Comparison of ENCODE assay signal across 9 cellular contexts in genomic region chr2:173151671-173152398, GRCh38.
DNase-seq lines count a peak whose midpoint lies in the region; ATAC-seq and TF ChIP-seq lines count a peak whose summit lies in the region.
"Had no signal": no experiment of that assay in that cellular context is flagged by ENCODE, and none has a peak within 500 bp of the region (broad histone marks: within the 10 kb centered on the region; RNA-seq: fewer than 3 reads in every experiment).

No MANE protein-coding gene starts in this region.

- H3K4me2 ChIP-seq in SK-N-SH: peak overlapping the region; percentile 15; the same call in 1 of the 2 replicates

- H4K20me1 ChIP-seq in SK-N-SH (ENCODE audit: insufficient read depth): no peaks in the 10 kb centered on the region

- H3K27ac Mint-ChIP-seq in naive thymus-derived CD4-positive, alpha-beta T cell: no peak overlapping the region

- peaks cover 0 to 20% (median 10%) of the 10 kb centered on the region in 5 donors for H3K27me3 Mint-ChIP-seq in naive thymus-derived CD4-positive, alpha-beta T cell

- H3K36me3 ChIP-seq in SK-N-SH (replicated peaks in 1 of 2; ENCODE audit: control insufficient read depth in 1 of 2, insufficient read depth in 2 of 2, low read length in 1 of 2): peaks cover 0 to 8% of the 10 kb centered on the region in 2 experiments
- H3K36me3 ChIP-seq in naive thymus-derived CD4-positive, alpha-beta T cell (ENCODE audit: control insufficient read depth in 2 of 3, insufficient read depth in 3 of 3, low read length in 3 of 3): no peaks in the 10 kb centered on the region
- H3K36me3 ChIP-seq: esophagus muscularis mucosa had no signal

- H3K27me3 ChIP-seq in SK-N-SH (ENCODE audit: insufficient read depth): no peaks in the 10 kb centered on the region
- no peaks in the 10 kb centered on the region for H3K27me3 ChIP-seq in naive thymus-derived CD4-positive, alpha-beta T cell (ENCODE audit: control insufficient read depth in 2 of 2, insufficient read depth in 2 of 2, low read length in 2 of 2)
- H3K27me3 ChIP-seq: esophagus muscularis mucosa had no signal

- peak overlapping the region in 1 of 2 experiments; percentile 73; a peak in 2 of 4 replicates for H3K27ac ChIP-seq in SK-N-SH (ENCODE audit: low read depth in 2 of 2, low read length in 1 of 2)
- H3K27ac ChIP-seq in naive thymus-derived CD4-positive, alpha-beta T cell (ENCODE audit: low read depth, low read length): no peak overlapping the region

- no peak for TF ChIP-seq RAD21 in SK-N-SH (IDR thresholded peaks at IDR 0.05; ENCODE audit: low read length)

- no peak for TF ChIP-seq CTCF in SK-N-SH (IDR thresholded peaks at IDR 0.05)

- no peaks in the 10 kb centered on the region for H3K9me2 ChIP-seq in SK-N-SH

- no peaks in the 10 kb centered on the region for H3K9me3 ChIP-seq in SK-N-SH
- no peaks in the 10 kb centered on the region for H3K9me3 ChIP-seq in naive thymus-derived CD4-positive, alpha-beta T cell (ENCODE audit: control insufficient read depth in 2 of 3, low read length in 3 of 3)
- H3K9me3 ChIP-seq: esophagus muscularis mucosa had no signal

- H2AFZ ChIP-seq in SK-N-SH (ENCODE audit: low read depth): no peak overlapping the region

- peak in 1 of 2 experiments; percentile 66; a peak in 1 of 4 replicates for TF ChIP-seq EP300 in SK-N-SH (IDR thresholded peaks at IDR 0.05; ENCODE audit: borderline replicate concordance in 1 of 2, low read depth in 1 of 2, low read length in 1 of 2)

- CTCF ChIA-PET in SK-N-SH (lab: Yijun Ruan, JAX): interaction anchor here (1.1 kb wide), 1 partner anchor 11 kb away, joined by 4 read pairs; no protein-coding TSS in a partner anchor
- CTCF ChIA-PET in naive thymus-derived CD4-positive, alpha-beta T cell (lab: Charles Lee): no interaction called here

- H3K4me3 ChIP-seq in SK-N-SH (ENCODE audit: low read depth in 2 of 2, low read length in 1 of 2): no peak overlapping the region
- H3K4me3 ChIP-seq in naive thymus-derived CD4-positive, alpha-beta T cell (ENCODE audit: low read length): no peak overlapping the region
- H3K4me3 ChIP-seq: esophagus muscularis mucosa had no signal

- H3K4me3 Mint-ChIP-seq in naive thymus-derived CD4-positive, alpha-beta T cell: no peak overlapping the region

- peaks cover 0 to 22% (median 0%) of the 10 kb centered on the region in 5 donors for H3K36me3 Mint-ChIP-seq in naive thymus-derived CD4-positive, alpha-beta T cell

- intact Hi-C loops in naive thymus-derived CD4-positive, alpha-beta T cell (cut with micrococcal nuclease): loop anchor here in 1 of 2 donors (1.0 kb wide), 1 partner anchor 15 kb away; no protein-coding TSS in a partner anchor
- intact Hi-C loops in posterior vena cava (cut with DNase I): no loop called here

- POLR2A ChIA-PET in SK-N-SH (lab: Yijun Ruan, JAX): no interaction called here
- POLR2A ChIA-PET in naive thymus-derived CD4-positive, alpha-beta T cell (lab: Charles Lee): no interaction called here

- no peak for DNase-seq in SK-N-SH
- DNase-seq in naive thymus-derived CD4-positive, alpha-beta T cell: no peak
- DNase-seq in inferior parietal cortex (ENCODE audit: extremely low spot score): no peak
- DNase-seq in posterior vena cava (ENCODE audit: low spot score): no peak
- DNase-seq in NCI-H2196 (lab: John Stamatoyannopoulos, UW; ENCODE audit: unreplicated experiment): no peak

- peaks cover 2 to 39% of the 10 kb centered on the region in 2 experiments for H3K4me1 ChIP-seq in SK-N-SH (ENCODE audit: control insufficient read depth in 1 of 2, insufficient read depth in 2 of 2, low read depth in 1 of 2, low read length in 1 of 2)
- peaks cover 0 to 12% of the 10 kb centered on the region in 2 donors for H3K4me1 ChIP-seq in naive thymus-derived CD4-positive, alpha-beta T cell (ENCODE audit: control insufficient read depth in 2 of 2, insufficient read depth in 2 of 2, low read length in 2 of 2)

- ATAC-seq in GM18519 (IDR thresholded peaks at IDR 0.05; ENCODE audit: low FRiP score, unreplicated experiment) (peak; percentile 65), HG02938 (IDR thresholded peaks at IDR 0.05; ENCODE audit: unreplicated experiment) (peak; percentile 71), HG02763 (IDR thresholded peaks at IDR 0.05; ENCODE audit: unreplicated experiment) (no peak)
- ATAC-seq in naive thymus-derived CD4-positive, alpha-beta T cell: peak; percentile 72

- H3F3A ChIP-seq in SK-N-SH (replicated peaks; ENCODE audit: insufficient read depth): peaks cover 26% of the 10 kb centered on the region

- H3K9me3 Mint-ChIP-seq in naive thymus-derived CD4-positive, alpha-beta T cell: peaks cover 0 to 7% (median 0%) of the 10 kb centered on the region in 11 donors

- H3K4me1 Mint-ChIP-seq in naive thymus-derived CD4-positive, alpha-beta T cell: peaks cover 0 to 37% (median 0%) of the 10 kb centered on the region in 7 donors

- H3K9ac ChIP-seq in SK-N-SH: peak overlapping the region; percentile 30

- 35% methylated on average over 3 of the region's 3 CpGs for WGBS in SK-N-SH (ENCODE audit: low lambda C conversion rate)

- H3K79me2 ChIP-seq in SK-N-SH (ENCODE audit: insufficient read depth): peaks cover 54% of the 10 kb centered on the region

TF ChIP-seq in SK-N-SH, 30 proteins besides CTCF, POLR2A, EP300 and RAD21 (continues in another document):
- TF ChIP-seq, protein P1, sequence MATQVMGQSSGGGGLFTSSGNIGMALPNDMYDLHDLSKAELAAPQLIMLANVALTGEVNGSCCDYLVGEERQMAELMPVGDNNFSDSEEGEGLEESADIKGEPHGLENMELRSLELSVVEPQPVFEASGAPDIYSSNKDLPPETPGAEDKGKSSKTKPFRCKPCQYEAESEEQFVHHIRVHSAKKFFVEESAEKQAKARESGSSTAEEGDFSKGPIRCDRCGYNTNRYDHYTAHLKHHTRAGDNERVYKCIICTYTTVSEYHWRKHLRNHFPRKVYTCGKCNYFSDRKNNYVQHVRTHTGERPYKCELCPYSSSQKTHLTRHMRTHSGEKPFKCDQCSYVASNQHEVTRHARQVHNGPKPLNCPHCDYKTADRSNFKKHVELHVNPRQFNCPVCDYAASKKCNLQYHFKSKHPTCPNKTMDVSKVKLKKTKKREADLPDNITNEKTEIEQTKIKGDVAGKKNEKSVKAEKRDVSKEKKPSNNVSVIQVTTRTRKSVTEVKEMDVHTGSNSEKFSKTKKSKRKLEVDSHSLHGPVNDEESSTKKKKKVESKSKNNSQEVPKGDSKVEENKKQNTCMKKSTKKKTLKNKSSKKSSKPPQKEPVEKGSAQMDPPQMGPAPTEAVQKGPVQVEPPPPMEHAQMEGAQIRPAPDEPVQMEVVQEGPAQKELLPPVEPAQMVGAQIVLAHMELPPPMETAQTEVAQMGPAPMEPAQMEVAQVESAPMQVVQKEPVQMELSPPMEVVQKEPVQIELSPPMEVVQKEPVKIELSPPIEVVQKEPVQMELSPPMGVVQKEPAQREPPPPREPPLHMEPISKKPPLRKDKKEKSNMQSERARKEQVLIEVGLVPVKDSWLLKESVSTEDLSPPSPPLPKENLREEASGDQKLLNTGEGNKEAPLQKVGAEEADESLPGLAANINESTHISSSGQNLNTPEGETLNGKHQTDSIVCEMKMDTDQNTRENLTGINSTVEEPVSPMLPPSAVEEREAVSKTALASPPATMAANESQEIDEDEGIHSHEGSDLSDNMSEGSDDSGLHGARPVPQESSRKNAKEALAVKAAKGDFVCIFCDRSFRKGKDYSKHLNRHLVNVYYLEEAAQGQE (IDR thresholded peaks at IDR 0.05; ENCODE audit: low read depth, low read length): no peak
- TF ChIP-seq USF2 (IDR thresholded peaks at IDR 0.05; ENCODE audit: borderline replicate concordance, low read depth, low read length) (no peak), USF1 (IDR thresholded peaks at IDR 0.05; ENCODE audit: borderline replicate concordance, low read depth) (no peak), NRF1 (IDR thresholded peaks at IDR 0.05; ENCODE audit: low read depth, low read length) (no peak), CHD2 (IDR thresholded peaks at IDR 0.05; ENCODE audit: low read length, partially characterized antibody) (no peak), MXI1 (IDR thresholded peaks at IDR 0.05; ENCODE audit: low read depth, low read length) (no peak), TCF12 (IDR thresholded peaks at IDR 0.05) (peak; percentile 63; the same call in 1 of the 2 replicates), GABPA (IDR thresholded peaks at IDR 0.05; ENCODE audit: low read depth) (no peak), ELF1 (IDR thresholded peaks at IDR 0.05) (no peak), TEAD4 (IDR thresholded peaks at IDR 0.05; ENCODE audit: borderline replicate concordance, insufficient read depth) (no peak)
- TF ChIP-seq, protein P2, sequence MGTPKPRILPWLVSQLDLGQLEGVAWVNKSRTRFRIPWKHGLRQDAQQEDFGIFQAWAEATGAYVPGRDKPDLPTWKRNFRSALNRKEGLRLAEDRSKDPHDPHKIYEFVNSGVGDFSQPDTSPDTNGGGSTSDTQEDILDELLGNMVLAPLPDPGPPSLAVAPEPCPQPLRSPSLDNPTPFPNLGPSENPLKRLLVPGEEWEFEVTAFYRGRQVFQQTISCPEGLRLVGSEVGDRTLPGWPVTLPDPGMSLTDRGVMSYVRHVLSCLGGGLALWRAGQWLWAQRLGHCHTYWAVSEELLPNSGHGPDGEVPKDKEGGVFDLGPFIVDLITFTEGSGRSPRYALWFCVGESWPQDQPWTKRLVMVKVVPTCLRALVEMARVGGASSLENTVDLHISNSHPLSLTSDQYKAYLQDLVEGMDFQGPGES (IDR thresholded peaks at IDR 0.05; ENCODE audit: low read depth, low read length): no peak
